Comparison of ENCODE assay signal across 8 cellular contexts in the genomic region with DNA sequence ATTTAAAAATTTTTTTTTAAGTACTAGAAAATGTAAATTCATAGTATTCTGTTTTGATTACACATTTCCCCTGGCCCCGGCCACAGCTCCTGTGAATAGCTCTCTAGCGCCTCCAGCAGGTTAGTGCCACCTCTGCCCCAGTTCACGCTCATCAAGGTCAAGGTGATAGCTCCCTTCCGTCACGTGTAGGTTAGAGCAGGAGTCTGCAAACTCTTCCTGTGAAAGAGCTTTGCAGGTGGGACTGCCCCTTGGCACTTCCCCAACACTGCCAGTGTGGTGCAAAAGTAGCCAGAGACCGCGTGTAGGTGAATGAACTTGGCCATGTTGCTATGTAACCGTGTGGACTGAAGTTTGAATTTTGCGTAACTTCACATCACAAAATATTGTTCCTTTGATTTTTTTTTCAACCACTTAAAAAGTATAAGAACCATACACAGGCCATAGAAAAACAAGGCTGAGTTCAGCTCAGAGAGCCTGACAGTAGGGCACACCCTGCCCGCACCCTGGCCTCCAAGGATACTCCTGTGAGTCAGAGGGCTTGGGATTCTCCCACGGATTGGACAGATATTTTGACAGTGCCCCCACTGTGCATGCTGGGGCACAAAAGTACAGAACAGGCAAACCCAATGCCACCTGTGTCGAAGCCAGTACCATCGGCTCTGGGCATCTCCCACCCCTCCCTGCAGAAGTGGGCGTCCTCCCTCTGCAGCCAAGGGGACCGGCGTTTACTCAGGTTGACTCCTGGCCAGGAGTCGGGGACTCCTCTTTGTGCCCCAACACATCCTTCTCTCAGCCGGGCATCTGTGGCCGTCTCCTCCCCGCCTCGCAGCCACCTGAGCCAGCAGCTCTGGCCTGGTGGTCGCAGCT.
DNase-seq lines count a peak whose midpoint lies in the region; ATAC-seq and TF ChIP-seq lines count a peak whose summit lies in the region.

No MANE protein-coding gene starts in this region.

- peaks cover 36% of the 10 kb centered on the region for H3K36me3 Mint-ChIP-seq in MCF 10A (ENCODE audit: insufficient read depth, unreplicated experiment)

- H3K9me3 ChIP-seq in breast epithelium (no peaks in the 10 kb centered on the region), Peyer's patch (no peaks in the 10 kb centered on the region)

- H3K4me3 ChIP-seq in breast epithelium (no peak overlapping the region), Peyer's patch (no peak overlapping the region), lower leg skin (ENCODE audit: low read depth, poor library complexity, severe bottlenecking) (no peak overlapping the region)

- 75% methylated on average over 19 to 22 of the region's 22 CpGs for WGBS in lower leg skin, 2 donors

- POLR2A ChIA-PET in MCF 10A (lab: Yijun Ruan, JAX): interaction anchor here (0.8 to 3.9 kb wide), 18 partner anchors 8 to 445 kb away, joined by 3 to 60 read pairs (median 4); no protein-coding TSS in a partner anchor

- no TSS peak for BruUV-seq in MCF 10A (replicated peaks; lab: Mats Ljungman, UMichigan)

- H3K4me1 Mint-ChIP-seq in MCF 10A (ENCODE audit: insufficient read depth, unreplicated experiment): peaks cover 36% of the 10 kb centered on the region

- H3K27me3 Mint-ChIP-seq in MCF 10A (ENCODE audit: insufficient read depth, unreplicated experiment): no peaks in the 10 kb centered on the region

- peak overlapping the region; percentile 39 for H3K27ac Mint-ChIP-seq in MCF 10A (ENCODE audit: low read depth, unreplicated experiment)

- peak overlapping the region in 1 of 2 donors; percentile 78 for H3K27ac ChIP-seq in breast epithelium
- H3K27ac ChIP-seq in Peyer's patch: no peak overlapping the region

- intact Hi-C loops in MCF 10A (cut with micrococcal nuclease): loop anchor here (1.0 to 10.0 kb wide), 2 partner anchors 33 to 475 kb away; no protein-coding TSS in a partner anchor
- intact Hi-C loops in breast epithelium (cut with DNase I; ENCODE audit: low total_unique reads): no loop called here
- intact Hi-C loops in lower leg skin (cut with DNase I; ENCODE audit: low total_unique reads): no loop called here

- H3K4me3 Mint-ChIP-seq in MCF 10A (ENCODE audit: unreplicated experiment): peak overlapping the region; percentile 12

- TF ChIP-seq POLR2A in breast epithelium (IDR thresholded peaks at IDR 0.05): no peak
- no peak for TF ChIP-seq POLR2A in Peyer's patch (IDR thresholded peaks at IDR 0.05)
- TF ChIP-seq POLR2A in lower leg skin (IDR thresholded peaks at IDR 0.05): no peak

- H3K27me3 ChIP-seq in breast epithelium (no peaks in the 10 kb centered on the region), Peyer's patch (no peaks in the 10 kb centered on the region)

- CTCF ChIA-PET in MCF 10A (lab: Yijun Ruan, JAX): interaction anchor here (0.6 to 3.8 kb wide), 15 partner anchors 13 to 472 kb away, joined by 3 to 12 read pairs (median 4); no protein-coding TSS in a partner anchor

- DNase-seq in MCF 10A (ENCODE audit: unreplicated experiment): peak; percentile 85
- no peak for DNase-seq in breast epithelium (ENCODE audit: low spot score in 2 of 2)
- DNase-seq in Peyer's patch: peak in 1 of 3 donors; percentile 32
- DNase-seq in activated effector memory CD4-positive, alpha-beta T cell treated with anti-CD3 and anti-CD28 coated beads, Interleukin-2, amount 50 U/mL, for 16 hours: peak; percentile 92
- DNase-seq in iPS DF 4.7 (ENCODE audit: extremely low read depth, low spot score): peak; percentile 38
- peak; percentile 74 for DNase-seq in stimulated activated CD8-positive, alpha-beta memory T cell treated with anti-CD3 and anti-CD28 coated beads, Interleukin-12 subunit alpha, Interleukin-12 subunit beta, amount 100 ng/mL, for 1 hour (ENCODE audit: low read depth)
- DNase-seq in lower leg skin (ENCODE audit: low spot score in 2 of 2): no peak

- H3K4me1 ChIP-seq in breast epithelium (no peaks in the 10 kb centered on the region), Peyer's patch (no peaks in the 10 kb centered on the region)

- no peaks in the 10 kb centered on the region for H3K9me3 Mint-ChIP-seq in MCF 10A (ENCODE audit: unreplicated experiment)

- H3K36me3 ChIP-seq in breast epithelium (no peaks in the 10 kb centered on the region), Peyer's patch (peaks cover 0 to 25% (median 0%) of the 10 kb centered on the region in 3 donors)

- TF ChIP-seq CTCF in MCF 10A (IDR thresholded peaks at IDR 0.05; ENCODE audit: unreplicated experiment) (peak; percentile 88), breast epithelium (IDR thresholded peaks at IDR 0.05) (no peak), Peyer's patch (IDR thresholded peaks at IDR 0.05) (peak in 4 of 6 experiments; percentile 38 to 48 (median 45)), lower leg skin (IDR thresholded peaks at IDR 0.05) (no peak)

- no peak for ATAC-seq in HG03139 (IDR thresholded peaks at IDR 0.05; ENCODE audit: unreplicated experiment)

Comparison
In these comparisons a context has a peak if more than half of its experiments do, and no peak if none do; other contexts are left out.
1. DNase-seq: peak in MCF 10A (single experiment), activated effector memory CD4-positive, alpha-beta T cell treated with anti-CD3 and anti-CD28 coated beads, Interleukin-2, amount 50 U/mL, for 16 hours (single experiment), iPS DF 4.7 (single experiment) and stimulated activated CD8-positive, alpha-beta memory T cell treated with anti-CD3 and anti-CD28 coated beads, Interleukin-12 subunit alpha, Interleukin-12 subunit beta, amount 100 ng/mL, for 1 hour (single experiment); none in breast epithelium (0 of 2) and lower leg skin (0 of 2).
2. CTCF ChIP-seq: peak in MCF 10A (single experiment) and Peyer's patch (4 of 6); none in breast epithelium (0 of 3) and lower leg skin (0 of 3).